ENCODE assay signal across 9 cellular contexts in the genomic region with DNA sequence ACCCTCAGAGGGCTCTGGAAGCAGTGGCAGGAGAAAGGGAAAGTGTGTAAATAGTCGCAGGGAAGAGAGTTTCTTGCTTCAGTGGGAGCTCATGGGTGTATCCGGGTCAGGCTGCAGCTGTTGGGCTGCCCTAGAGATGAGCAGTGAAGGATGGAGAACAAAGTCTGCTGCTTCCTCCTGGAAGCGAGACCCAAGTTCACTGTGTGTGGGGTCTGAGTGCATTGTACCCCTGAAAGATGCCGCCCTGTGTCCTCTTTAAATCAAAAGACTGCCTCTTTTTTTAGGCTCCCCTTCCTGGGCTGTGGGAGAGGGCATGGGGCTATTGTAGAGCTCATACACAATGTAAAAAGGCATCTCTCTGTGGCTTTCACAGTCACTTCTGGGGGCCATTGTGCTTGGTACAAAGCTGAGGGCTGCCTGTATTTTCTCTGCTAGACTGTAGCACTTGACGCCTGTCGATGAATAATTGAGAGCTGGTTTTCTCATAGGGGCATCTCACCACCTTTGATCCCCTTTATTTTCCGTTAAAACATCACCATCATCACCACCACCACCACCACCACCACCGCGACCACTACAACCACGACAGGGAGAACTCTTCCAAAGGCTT. TPM values are rescaled to one million over a fixed set of nuclear protein-coding genes. Genes with fewer than 3 reads are reported as not detected.
DNase-seq lines count a peak whose midpoint lies in the region; ATAC-seq and TF ChIP-seq lines count a peak whose summit lies in the region.
"Had no signal": no experiment of that assay in that cellular context is flagged by ENCODE, and none has a peak within 500 bp of the region (broad histone marks: within the 10 kb centered on the region; RNA-seq: fewer than 3 reads in every experiment).

No MANE protein-coding gene starts in this region.

- H3K27ac ChIP-seq in stomach: peak overlapping the region in 3 of 5 donors; percentile 14 to 42 (median 15)

- TF ChIP-seq EP300 in stomach (IDR thresholded peaks at IDR 0.05): no peak

- peaks cover 3 to 32% (median 20%) of the 10 kb centered on the region in 4 donors for H3K4me1 ChIP-seq in stomach

- no peak overlapping the region for H3K4me3 Mint-ChIP-seq in activated naive CD4-positive, alpha-beta T cell treated with anti-CD3 and anti-CD28 coated beads, Interleukin-2, amount 10 ng/mL, durations not matched to agents 7 days and 5 days
- peak overlapping the region; percentile 59 for H3K4me3 Mint-ChIP-seq in activated naive CD8-positive, alpha-beta T cell treated with anti-CD3 and anti-CD28 coated beads for 36 hours

- H3K27me3 ChIP-seq in stomach: no peaks in the 10 kb centered on the region

- H3K4me1 Mint-ChIP-seq in activated naive CD4-positive, alpha-beta T cell treated with anti-CD3 and anti-CD28 coated beads, Interleukin-2, amount 10 ng/mL, durations not matched to agents 7 days and 5 days: peaks cover 84% of the 10 kb centered on the region
- peaks cover 63% of the 10 kb centered on the region for H3K4me1 Mint-ChIP-seq in activated naive CD8-positive, alpha-beta T cell treated with anti-CD3 and anti-CD28 coated beads for 36 hours

- peak; percentile 47 for ATAC-seq in HG02981 (IDR thresholded peaks at IDR 0.05; ENCODE audit: unreplicated experiment)
- ATAC-seq in HG03159 (IDR thresholded peaks at IDR 0.05; ENCODE audit: unreplicated experiment): no peak

- no peak for TF ChIP-seq CTCF in stomach (IDR thresholded peaks at IDR 0.05)

- peak overlapping the region; percentile 6 for H3K27ac Mint-ChIP-seq in activated naive CD4-positive, alpha-beta T cell treated with anti-CD3 and anti-CD28 coated beads, Interleukin-2, amount 10 ng/mL, durations not matched to agents 7 days and 5 days
- H3K27ac Mint-ChIP-seq in activated naive CD8-positive, alpha-beta T cell treated with anti-CD3 and anti-CD28 coated beads for 36 hours: peak overlapping the region; percentile 57

- WGBS in stomach, 5 donors: 62 to 78% (median 67%) methylated on average over 10 of the region's 10 CpGs

- no peak for DNase-seq in activated naive CD4-positive, alpha-beta T cell treated with anti-CD3 and anti-CD28 coated beads, Interleukin-2, amount 10 ng/mL, durations not matched to agents 7 days and 5 days
- no peak for DNase-seq in activated naive CD4-positive, alpha-beta T cell (lab: John Stamatoyannopoulos, UW)
- DNase-seq in activated naive CD8-positive, alpha-beta T cell treated with anti-CD3 and anti-CD28 coated beads for 36 hours: peak; percentile 54
- DNase-seq in stomach: no peak
- DNase-seq in SKM-1 (lab: John Stamatoyannopoulos, UW; ENCODE audit: unreplicated experiment): no peak
- no peak for DNase-seq in RKO (ENCODE audit: low spot score)
- DNase-seq: COR-L47 had no signal

- intact Hi-C loops in stomach (cut with DNase I; ENCODE audit: low total_unique reads): no loop called here

- no peak overlapping the region for H3K4me3 ChIP-seq in stomach

- no peaks in the 10 kb centered on the region for H3K36me3 ChIP-seq in stomach

- no peaks in the 10 kb centered on the region for H3K9me3 ChIP-seq in stomach

- no peak for TF ChIP-seq POLR2A in stomach (IDR thresholded peaks at IDR 0.05)

- peaks cover 9% of the 10 kb centered on the region for H3K9me3 Mint-ChIP-seq in activated naive CD4-positive, alpha-beta T cell treated with anti-CD3 and anti-CD28 coated beads, Interleukin-2, amount 10 ng/mL, durations not matched to agents 7 days and 5 days
- H3K9me3 Mint-ChIP-seq in activated naive CD8-positive, alpha-beta T cell treated with anti-CD3 and anti-CD28 coated beads for 36 hours: peaks cover 11% of the 10 kb centered on the region

- no peaks in the 10 kb centered on the region for H3K27me3 Mint-ChIP-seq in activated naive CD4-positive, alpha-beta T cell treated with anti-CD3 and anti-CD28 coated beads, Interleukin-2, amount 10 ng/mL, durations not matched to agents 7 days and 5 days
- no peaks in the 10 kb centered on the region for H3K27me3 Mint-ChIP-seq in activated naive CD8-positive, alpha-beta T cell treated with anti-CD3 and anti-CD28 coated beads for 36 hours

- H3K36me3 Mint-ChIP-seq in activated naive CD4-positive, alpha-beta T cell treated with anti-CD3 and anti-CD28 coated beads, Interleukin-2, amount 10 ng/mL, durations not matched to agents 7 days and 5 days: peaks cover 38% of the 10 kb centered on the region
- H3K36me3 Mint-ChIP-seq in activated naive CD8-positive, alpha-beta T cell treated with anti-CD3 and anti-CD28 coated beads for 36 hours: peaks cover 21% of the 10 kb centered on the region

- CTCF ChIA-PET in activated naive CD4-positive, alpha-beta T cell treated with anti-CD3 and anti-CD28 coated beads, Interleukin-2, amount 10 ng/mL, durations not matched to agents 7 days and 5 days (lab: Charles Lee): interaction anchor here (1.6 kb wide), 1 partner anchor 14 kb away, joined by 4 read pairs; no protein-coding TSS in a partner anchor

RNA-seq across cellular contexts. Expression of gene CHST11, which starts 16.7 kb away (rescaled TPM):
- 10 to 100 TPM; 19.1 to 21.9 TPM for total RNA-seq in activated naive CD8-positive, alpha-beta T cell treated with anti-CD3 and anti-CD28 coated beads for 36 hours
- total RNA-seq in stomach: 100 to 1,000 TPM in 1 of 5 donors, 10 to 100 TPM in 3, 1 to 10 TPM in 1; 9.7 to 192 (median 30.1) TPM
- 1 to 10 TPM; 2.3 to 5.5 (median 3.1) TPM for polyA plus RNA-seq in stomach
